25 cellular contexts compared by ENCODE assay signal in the genomic region with DNA sequence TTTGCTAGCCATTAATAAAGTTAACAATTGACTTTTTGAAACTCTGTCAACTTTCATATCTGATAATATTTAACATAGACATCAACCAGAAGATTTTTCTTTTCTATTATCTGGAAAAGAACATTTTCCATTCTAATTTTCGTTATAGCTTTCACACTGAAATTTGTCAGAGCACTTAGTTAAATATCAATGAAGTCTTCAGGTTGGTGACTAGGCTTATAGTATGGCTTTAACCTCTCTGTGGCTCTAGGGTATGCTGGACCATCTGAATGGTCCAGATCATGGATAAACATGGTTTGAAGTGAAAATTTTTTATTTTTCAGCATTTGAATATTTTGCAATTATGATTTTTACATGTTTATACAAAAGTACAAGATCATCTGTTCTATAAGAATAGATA.
"Had no signal": no experiment of that assay in that cellular context is flagged by ENCODE, and none has a peak within 500 bp of the region (broad histone marks: within the 10 kb centered on the region; RNA-seq: fewer than 3 reads in every experiment).

No MANE protein-coding gene starts in this region.

- DNase-seq: activated CD4-positive, alpha-beta memory T cell treated with anti-CD3 and anti-CD28 coated beads for 36 hours; activated CD4-positive, alpha-beta T cell treated with anti-CD3 and anti-CD28 coated beads, Interleukin-2, amount 10 ng/mL, durations not matched to agents 24 days and 14 days; activated CD4-positive, CD25-positive, alpha-beta regulatory T cell treated with anti-CD3 and anti-CD28 coated beads, Interleukin-2, amount 50 U/mL, for 72 hours; activated CD8-positive, alpha-beta memory T cell treated with anti-CD3 and anti-CD28 coated beads, Interleukin-2, amount 50 U/mL, for 4 hours; activated effector memory CD4-positive, alpha-beta T cell treated with anti-CD3 and anti-CD28 coated beads, Interleukin-2, amount 50 U/mL, for 16 hours; activated naive CD4-positive, alpha-beta T cell treated with anti-CD3 and anti-CD28 coated beads for 36 hours; activated naive CD8-positive, alpha-beta T cell treated with anti-CD3 and anti-CD28 coated beads for 36 hours; activated T-cell treated with anti-CD3 and anti-CD28 coated beads, Interleukin-2, amount 50 U/mL, for 1 hour; adrenal gland; cerebellar nuclear complex; colonic mucosa; effector CD8-positive, alpha-beta T cell; esophagus squamous epithelium; kidney glomerular epithelial cell; midbrain; naive thymus-derived CD8-positive, alpha-beta T cell; nucleus accumbens; stimulated activated CD4-positive, alpha-beta T cell treated with anti-CD3 and anti-CD28 coated beads, Interleukin-1b, Interleukin-23, amount 100 ng/mL, for 48 hours; stimulated activated CD4-positive, alpha-beta T cell treated with anti-CD3 and anti-CD28 coated beads, Interleukin-4, amount 100 ng/mL, for 4 hours; stimulated activated CD8-positive, alpha-beta memory T cell treated with anti-CD3 and anti-CD28 coated beads, Interleukin-4, amount 100 ng/mL, for 48 hours; stimulated activated naive CD8-positive, alpha-beta T cell treated with anti-CD3 and anti-CD28 coated beads, Interleukin-15, amount 100 ng/mL, for 72 hours; substantia nigra had no signal

- ATAC-seq: left lobe of liver; naive thymus-derived CD8-positive, alpha-beta T cell; pancreas; stimulated activated memory B cell treated with anti-CD40 and anti-IgM and Interleukin-4, amounts not matched to agents 10 μg/mL and 1 μg/mL and 100 μg/mL, for 72 hours; stimulated activated naive CD8-positive, alpha-beta T cell treated with anti-CD3 and anti-CD28 coated beads, Interleukin-15, amount 100 ng/mL, for 72 hours had no signal
